Comparison of ENCODE assay signal across 30 cellular contexts in the genomic region with DNA sequence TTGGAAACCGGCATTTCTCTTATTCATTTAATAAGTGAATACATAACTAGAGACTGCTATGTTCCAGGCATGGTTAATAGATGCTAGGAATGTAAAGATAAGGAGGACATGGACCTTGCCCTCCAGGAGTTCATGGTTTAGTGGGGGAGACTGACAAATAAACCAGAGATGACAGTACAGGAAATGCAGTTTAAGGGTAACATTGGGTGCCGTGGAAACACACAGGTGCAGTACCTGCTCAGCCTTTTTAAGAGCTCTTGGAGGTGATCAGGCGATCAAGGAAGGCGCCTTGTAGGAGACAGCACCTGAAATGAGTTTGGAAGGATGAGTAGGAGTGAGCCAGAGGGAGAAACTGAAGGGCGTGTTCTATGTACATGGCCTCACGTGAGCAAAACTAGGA.
A peak's percentile ranks its signal among the peaks of the same experiment; 100 is the strongest.
DNase-seq lines count a peak whose midpoint lies in the region; ATAC-seq, FAIRE-seq and TF ChIP-seq lines count a peak whose summit lies in the region.
"Had no signal": no experiment of that assay in that cellular context is flagged by ENCODE, and none has a peak within 500 bp of the region (broad histone marks: within the 10 kb centered on the region; RNA-seq: fewer than 3 reads in every experiment).

No MANE protein-coding gene starts in this region.

- intact Hi-C loops in Caco-2 (cut with micrococcal nuclease; ENCODE audit: unreplicated experiment): loop anchor here (1.0 to 2.0 kb wide), 3 partner anchors 24 to 113 kb away; no protein-coding TSS in a partner anchor
- intact Hi-C loops in pancreas (cut with DNase I): no loop called here
- intact Hi-C loops in activated T-helper 1 cell treated with anti-CD3 and anti-CD28 coated beads, Interleukin-12 subunit alpha, Interleukin-12 subunit beta, Interleukin-2, Interleukin-4 antibody, amounts not matched to agents 30 ng/mL and 10 ng/mL and 1 ng/mL, durations not matched to agents 14 hours and 24 hours and 36 hours (cut with micrococcal nuclease): no loop called here

- no peaks in the 10 kb centered on the region for H3K27me3 Mint-ChIP-seq in Caco-2 (ENCODE audit: insufficient read depth, unreplicated experiment)
- H3K27me3 Mint-ChIP-seq in activated T-helper 1 cell treated with anti-CD3 and anti-CD28 coated beads, Interleukin-12 subunit alpha, Interleukin-12 subunit beta, Interleukin-2, Interleukin-4 antibody, amounts not matched to agents 30 ng/mL and 10 ng/mL and 1 ng/mL, durations not matched to agents 14 hours and 24 hours and 36 hours (ENCODE audit: insufficient read depth): peaks cover 2% of the 10 kb centered on the region

- FAIRE-seq in pancreas (lab: Jason Lieb, UNC): peak; percentile 59
- FAIRE-seq: colon, GM18507, GM19239 had no signal

- peak overlapping the region; percentile 64 for H3K4me3 Mint-ChIP-seq in Caco-2 (ENCODE audit: unreplicated experiment)
- H3K4me3 Mint-ChIP-seq in activated T-helper 1 cell treated with anti-CD3 and anti-CD28 coated beads, Interleukin-12 subunit alpha, Interleukin-12 subunit beta, Interleukin-2, Interleukin-4 antibody, amounts not matched to agents 30 ng/mL and 10 ng/mL and 1 ng/mL, durations not matched to agents 14 hours and 24 hours and 36 hours: no peak overlapping the region
- H3K4me3 Mint-ChIP-seq: activated CD4-positive, alpha-beta T cell treated with anti-CD3 and anti-CD28 coated beads, Interleukin-2, amount 10 ng/mL, durations not matched to agents 24 days and 14 days; activated naive CD8-positive, alpha-beta T cell treated with anti-CD3 and anti-CD28 coated beads, Interleukin-2, amount 10 ng/mL, durations not matched to agents 7 days and 5 days; CD4-positive, alpha-beta memory T cell; effector memory CD8-positive, alpha-beta T cell had no signal

- H3K36me3 ChIP-seq in Caco-2 (ENCODE audit: control insufficient read depth, insufficient read depth, low read length): no peaks in the 10 kb centered on the region
- no peaks in the 10 kb centered on the region for H3K36me3 ChIP-seq in Peyer's patch
- H3K36me3 ChIP-seq in pancreas: no peaks in the 10 kb centered on the region
- H3K36me3 ChIP-seq: ascending aorta, cardiac muscle cell, lower lobe of right lung, WERI-Rb-1 had no signal

- ATAC-seq in pancreas: peak; percentile 53 to 77 (median 58)
- ATAC-seq: effector memory CD8-positive, alpha-beta T cell; lower lobe of right lung; stimulated activated naive CD8-positive, alpha-beta T cell treated with anti-CD3 and anti-CD28 coated beads, Interleukin-15, Interleukin-2, amounts not matched to agents 100 U/mL and 50 U/mL, for 24 hours had no signal

- no TSS peak for BruUV-seq in Caco-2 (replicated peaks; lab: Mats Ljungman, UMichigan)

- peaks cover 5% of the 10 kb centered on the region for H3K36me3 Mint-ChIP-seq in Caco-2 (ENCODE audit: insufficient read depth, unreplicated experiment)
- no peaks in the 10 kb centered on the region for H3K36me3 Mint-ChIP-seq in activated T-helper 1 cell treated with anti-CD3 and anti-CD28 coated beads, Interleukin-12 subunit alpha, Interleukin-12 subunit beta, Interleukin-2, Interleukin-4 antibody, amounts not matched to agents 30 ng/mL and 10 ng/mL and 1 ng/mL, durations not matched to agents 14 hours and 24 hours and 36 hours (ENCODE audit: low read depth)
- H3K36me3 Mint-ChIP-seq: activated naive CD8-positive, alpha-beta T cell treated with anti-CD3 and anti-CD28 coated beads, Interleukin-2, amount 10 ng/mL, durations not matched to agents 7 days and 5 days; CD4-positive, alpha-beta memory T cell had no signal

- TF ChIP-seq POLR2A in Peyer's patch (IDR thresholded peaks at IDR 0.05): peak in 1 of 2 donors; percentile 32

- H3K27me3 ChIP-seq in Caco-2 (replicated peaks; ENCODE audit: control insufficient read depth, insufficient read depth, low read length): no peaks in the 10 kb centered on the region
- no peaks in the 10 kb centered on the region for H3K27me3 ChIP-seq in Peyer's patch
- H3K27me3 ChIP-seq in pancreas: no peaks in the 10 kb centered on the region
- H3K27me3 ChIP-seq: ascending aorta, cardiac muscle cell had no signal

- H3K4me1 ChIP-seq in Caco-2 (peaks cover 83% of the 10 kb centered on the region), Peyer's patch (peaks cover 0 to 33% (median 2%) of the 10 kb centered on the region in 4 donors), pancreas (peaks cover 0 to 9% (median 6%) of the 10 kb centered on the region in 3 donors)
- H3K4me1 ChIP-seq: ascending aorta, lower lobe of right lung had no signal

- peak overlapping the region; percentile 88 for H3K27ac Mint-ChIP-seq in Caco-2 (ENCODE audit: unreplicated experiment)
- no peak overlapping the region for H3K27ac Mint-ChIP-seq in activated T-helper 1 cell treated with anti-CD3 and anti-CD28 coated beads, Interleukin-12 subunit alpha, Interleukin-12 subunit beta, Interleukin-2, Interleukin-4 antibody, amounts not matched to agents 30 ng/mL and 10 ng/mL and 1 ng/mL, durations not matched to agents 14 hours and 24 hours and 36 hours
- H3K27ac Mint-ChIP-seq: activated CD4-positive, alpha-beta T cell treated with anti-CD3 and anti-CD28 coated beads, Interleukin-2, amount 10 ng/mL, durations not matched to agents 24 days and 14 days; activated naive CD8-positive, alpha-beta T cell treated with anti-CD3 and anti-CD28 coated beads, Interleukin-2, amount 10 ng/mL, durations not matched to agents 7 days and 5 days; CD4-positive, alpha-beta memory T cell; effector memory CD8-positive, alpha-beta T cell had no signal

- H3K4me1 Mint-ChIP-seq in Caco-2 (ENCODE audit: low read depth, unreplicated experiment): peaks cover 60% of the 10 kb centered on the region
- H3K4me1 Mint-ChIP-seq in activated T-helper 1 cell treated with anti-CD3 and anti-CD28 coated beads, Interleukin-12 subunit alpha, Interleukin-12 subunit beta, Interleukin-2, Interleukin-4 antibody, amounts not matched to agents 30 ng/mL and 10 ng/mL and 1 ng/mL, durations not matched to agents 14 hours and 24 hours and 36 hours (ENCODE audit: low read depth): no peaks in the 10 kb centered on the region
- H3K4me1 Mint-ChIP-seq: activated CD4-positive, alpha-beta T cell treated with anti-CD3 and anti-CD28 coated beads, Interleukin-2, amount 10 ng/mL, durations not matched to agents 24 days and 14 days; activated naive CD8-positive, alpha-beta T cell treated with anti-CD3 and anti-CD28 coated beads, Interleukin-2, amount 10 ng/mL, durations not matched to agents 7 days and 5 days; CD4-positive, alpha-beta memory T cell had no signal

- CTCF ChIA-PET in Caco-2 (lab: Charles Lee): no interaction called here

- WGBS in pancreas, 2 donors: 31 to 39% methylated on average over 6 of the region's 6 CpGs

- no peak for TF ChIP-seq CTCF in Caco-2 (IDR thresholded peaks at IDR 0.05; ENCODE audit: insufficient read depth in 1 of 2, low read depth in 1 of 2, low read length in 1 of 2, severe bottlenecking in 1 of 2, unreplicated experiment in 1 of 2)
- TF ChIP-seq CTCF in Peyer's patch (IDR thresholded peaks at IDR 0.05): peak in 1 of 6 experiments; percentile 7
- no peak for TF ChIP-seq CTCF in pancreas (IDR thresholded peaks at IDR 0.05)

- DNase-seq in Caco-2 (peak; percentile 77 to 78), Peyer's patch (peak in 1 of 3 donors; percentile 70), kidney glomerular epithelial cell (lab: John Stamatoyannopoulos, UW) (peak; percentile 38), pancreas (no peak), NCI-H2081 treated with DMSO at 0.1 percent for 48 hours (lab: John Stamatoyannopoulos, UW) (no peak), activated gamma-delta T cell (lab: John Stamatoyannopoulos, UW) (no peak)
- no peak for DNase-seq in activated T-helper 1 cell treated with anti-CD3 and anti-CD28 coated beads, Interleukin-12 subunit alpha, Interleukin-12 subunit beta, Interleukin-2, Interleukin-4 antibody, amounts not matched to agents 30 ng/mL and 10 ng/mL and 1 ng/mL, durations not matched to agents 14 hours and 24 hours and 36 hours (ENCODE audit: low spot score)
- no peak for DNase-seq in activated CD4-positive, alpha-beta T cell treated with anti-CD3 and anti-CD28 coated beads for 4 hours
- DNase-seq: activated CD4-positive, alpha-beta T cell treated with anti-CD3 and anti-CD28 coated beads, Interleukin-2, amount 10 ng/mL, durations not matched to agents 24 days and 14 days; activated CD8-positive, alpha-beta memory T cell treated with anti-CD3 and anti-CD28 coated beads for 24 hours; activated effector memory CD4-positive, alpha-beta T cell treated with anti-CD3 and anti-CD28 coated beads, Interleukin-2, amount 50 U/mL, for 16 hours; activated naive CD8-positive, alpha-beta T cell treated with anti-CD3 and anti-CD28 coated beads, Interleukin-2, amount 10 ng/mL, durations not matched to agents 7 days and 5 days; activated T-cell treated with anti-CD3 and anti-CD28 coated beads for 4 hours; CD4-positive, alpha-beta memory T cell; effector memory CD8-positive, alpha-beta T cell; KG1; lower lobe of right lung; MM.1S; NCI-H1105 treated with DMSO at 0.1 percent for 48 hours; NCI-H187 treated with DMSO at 0.1 percent for 48 hours; NCI-H526 treated with DMSO at 0.1 percent for 48 hours; retina; stimulated activated naive CD8-positive, alpha-beta T cell treated with anti-CD3 and anti-CD28 coated beads, Interleukin-15, Interleukin-2, amounts not matched to agents 100 U/mL and 50 U/mL, for 24 hours had no signal

- peak overlapping the region; percentile 24 for H3K4me3 ChIP-seq in Caco-2 (ENCODE audit: low read depth, low read length)
- peak overlapping the region in 2 of 4 donors; percentile 12 to 14 for H3K4me3 ChIP-seq in Peyer's patch
- no peak overlapping the region for H3K4me3 ChIP-seq in pancreas
- H3K4me3 ChIP-seq: ascending aorta, cardiac muscle cell, lower lobe of right lung, skin epidermis had no signal

- no peaks in the 10 kb centered on the region for H3K9me3 ChIP-seq in Caco-2
- no peaks in the 10 kb centered on the region for H3K9me3 ChIP-seq in Peyer's patch
- no peaks in the 10 kb centered on the region for H3K9me3 ChIP-seq in pancreas
- H3K9me3 ChIP-seq: ascending aorta, lower lobe of right lung had no signal

- H3K9me3 Mint-ChIP-seq in Caco-2 (ENCODE audit: unreplicated experiment): no peaks in the 10 kb centered on the region
- no peaks in the 10 kb centered on the region for H3K9me3 Mint-ChIP-seq in activated T-helper 1 cell treated with anti-CD3 and anti-CD28 coated beads, Interleukin-12 subunit alpha, Interleukin-12 subunit beta, Interleukin-2, Interleukin-4 antibody, amounts not matched to agents 30 ng/mL and 10 ng/mL and 1 ng/mL, durations not matched to agents 14 hours and 24 hours and 36 hours
- H3K9me3 Mint-ChIP-seq: activated CD4-positive, alpha-beta T cell treated with anti-CD3 and anti-CD28 coated beads, Interleukin-2, amount 10 ng/mL, durations not matched to agents 24 days and 14 days; activated naive CD8-positive, alpha-beta T cell treated with anti-CD3 and anti-CD28 coated beads, Interleukin-2, amount 10 ng/mL, durations not matched to agents 7 days and 5 days; CD4-positive, alpha-beta memory T cell; effector memory CD8-positive, alpha-beta T cell had no signal

- POLR2A ChIA-PET in Caco-2 (lab: Charles Lee): interaction anchor here (1.0 kb wide), 1 partner anchor 12 kb away, joined by 4 read pairs; no protein-coding TSS in a partner anchor

- H3K27ac ChIP-seq in Peyer's patch (peak overlapping the region in 3 of 4 donors; percentile 1 to 76 (median 68)), pancreas (no peak overlapping the region)
- H3K27ac ChIP-seq: ascending aorta, lower lobe of right lung, skin epidermis, WERI-Rb-1 had no signal

Comparison
In these comparisons a context has a peak if more than half of its experiments do, and no peak if none do; other contexts are left out.
1. DNase-seq: peak in Caco-2 (2 of 2) and kidney glomerular epithelial cell (single experiment); none in pancreas (0 of 6), activated T-helper 1 cell treated with anti-CD3 and anti-CD28 coated beads, Interleukin-12 subunit alpha, Interleukin-12 subunit beta, Interleukin-2, Interleukin-4 antibody, amounts not matched to agents 30 ng/mL and 10 ng/mL and 1 ng/mL, durations not matched to agents 14 hours and 24 hours and 36 hours (single experiment), activated CD4-positive, alpha-beta T cell treated with anti-CD3 and anti-CD28 coated beads for 4 hours (0 of 2), NCI-H2081 treated with DMSO at 0.1 percent for 48 hours (single experiment) and activated gamma-delta T cell (single experiment).
2. H3K27ac ChIP-seq: peak in Peyer's patch (3 of 4); none in pancreas (0 of 4).